ENCODE assay signal across 7 cellular contexts in the genomic region with DNA sequence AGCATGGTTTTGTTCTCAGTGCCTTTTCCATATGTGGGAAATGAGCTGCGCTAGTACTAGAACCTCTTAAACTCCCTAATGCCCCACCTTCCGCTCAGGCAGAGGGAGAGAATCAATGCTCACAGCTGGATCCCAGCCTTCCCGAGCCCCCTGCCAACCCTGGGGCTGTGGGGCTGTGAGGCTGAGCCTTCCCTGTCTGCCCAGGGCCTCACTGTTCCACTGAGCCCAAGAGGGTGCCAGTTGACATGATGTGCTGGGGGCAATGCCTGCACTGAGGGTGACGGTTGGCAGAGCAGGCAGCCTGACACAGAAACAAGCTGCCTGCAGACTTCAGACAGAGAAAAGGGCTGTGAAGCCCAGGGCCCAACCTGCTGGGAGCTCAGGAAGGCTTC.
"Had no signal": no experiment of that assay in that cellular context is flagged by ENCODE, and none has a peak within 500 bp of the region (broad histone marks: within the 10 kb centered on the region; RNA-seq: fewer than 3 reads in every experiment).

No MANE protein-coding gene starts in this region.

- H3K27ac ChIP-seq: GM23248 had no signal

- H3K9me3 ChIP-seq: HAP-1 had no signal

- DNase-seq: GM23248, GOT3, HFFc6, IMR-90 had no signal

- H3K4me3 Mint-ChIP-seq: HFFc6 had no signal

- H3K9ac ChIP-seq: GM23248 had no signal

- H3K36me3 ChIP-seq: HAP-1 had no signal

- H3K27ac Mint-ChIP-seq: HFFc6 had no signal

- H3K4me3 ChIP-seq: GM23248, HAP-1, K562 had no signal

- H3K4me1 ChIP-seq: HAP-1 had no signal

- ATAC-seq: HCT116, K562 had no signal
